In genomic region chr13:27203854-27204253, GRCh38 we compare ENCODE assay signal across 11 cellular contexts. TPM values are rescaled to one million over a fixed set of nuclear protein-coding genes. Genes with fewer than 3 reads are reported as not detected.
DNase-seq lines count a peak whose midpoint lies in the region; ATAC-seq and TF ChIP-seq lines count a peak whose summit lies in the region.
"Had no signal": no experiment of that assay in that cellular context is flagged by ENCODE, and none has a peak within 500 bp of the region (broad histone marks: within the 10 kb centered on the region; RNA-seq: fewer than 3 reads in every experiment).

No MANE protein-coding gene starts in this region.

- no peak for TF ChIP-seq POLR2A in body of pancreas (IDR thresholded peaks at IDR 0.05)

- no peaks in the 10 kb centered on the region for H3K4me1 ChIP-seq in body of pancreas
- no peaks in the 10 kb centered on the region for H3K4me1 ChIP-seq in effector memory CD4-positive, alpha-beta T cell (ENCODE audit: control insufficient read depth, insufficient read depth, low read length, poor library complexity, severe bottlenecking)

- H3K27me3 ChIP-seq in body of pancreas: no peaks in the 10 kb centered on the region
- no peaks in the 10 kb centered on the region for H3K27me3 ChIP-seq in effector memory CD4-positive, alpha-beta T cell (replicated peaks; ENCODE audit: control insufficient read depth, insufficient read depth, low read length, poor library complexity, severe bottlenecking)

- peak; percentile 37; the same call in 1 of the 2 replicates for TF ChIP-seq RAD21 in Ishikawa (IDR thresholded peaks at IDR 0.05; ENCODE audit: low read depth)

- H3K36me3 Mint-ChIP-seq in CD14-positive monocyte: no peaks in the 10 kb centered on the region
- H3K36me3 Mint-ChIP-seq in stimulated activated memory B cell treated with anti-CD40 and anti-IgM and Interleukin-4, amounts not matched to agents 10 μg/mL and 1 μg/mL and 100 μg/mL, for 72 hours: peaks cover 6% of the 10 kb centered on the region

- 60 to 67% methylated on average over 3 of the region's 3 CpGs for WGBS in body of pancreas, 2 donors

- intact Hi-C loops in CD14-positive monocyte (cut with micrococcal nuclease): no loop called here
- intact Hi-C loops in body of pancreas (cut with DNase I): no loop called here

- H3K4me3 ChIP-seq in body of pancreas: no peak overlapping the region
- H3K4me3 ChIP-seq in effector memory CD4-positive, alpha-beta T cell (ENCODE audit: insufficient read depth, low read depth, low read length, poor library complexity, severe bottlenecking): no peak overlapping the region

- H3K4me3 Mint-ChIP-seq in CD14-positive monocyte: no peak overlapping the region
- H3K4me3 Mint-ChIP-seq in stimulated activated memory B cell treated with anti-CD40 and anti-IgM and Interleukin-4, amounts not matched to agents 10 μg/mL and 1 μg/mL and 100 μg/mL, for 72 hours: no peak overlapping the region
- H3K4me3 Mint-ChIP-seq: activated CD4-positive, alpha-beta memory T cell treated with anti-CD3 and anti-CD28 coated beads for 36 hours; IgD-negative memory B cell had no signal

- TF ChIP-seq CTCF in CD14-positive monocyte (IDR thresholded peaks at IDR 0.05) (peak; percentile 30), body of pancreas (IDR thresholded peaks at IDR 0.05) (peak in 5 of 7 experiments; percentile 19 to 46 (median 33))

- no peaks in the 10 kb centered on the region for H3K9me3 ChIP-seq in body of pancreas
- no peaks in the 10 kb centered on the region for H3K9me3 ChIP-seq in effector memory CD4-positive, alpha-beta T cell (ENCODE audit: control insufficient read depth, low read length)

- H3K36me3 ChIP-seq in body of pancreas (replicated peaks in 1 of 2; ENCODE audit: insufficient read depth in 1 of 2, low read depth in 2 of 2): no peaks in the 10 kb centered on the region
- no peaks in the 10 kb centered on the region for H3K36me3 ChIP-seq in effector memory CD4-positive, alpha-beta T cell (ENCODE audit: control insufficient read depth, insufficient read depth, low read length)

- ATAC-seq in body of pancreas: no peak
- ATAC-seq in GM19035 (IDR thresholded peaks at IDR 0.05; ENCODE audit: unreplicated experiment): no peak
- ATAC-seq in HG03045 (IDR thresholded peaks at IDR 0.05; ENCODE audit: unreplicated experiment): no peak
- no peak for ATAC-seq in stimulated activated memory B cell treated with anti-CD40 and anti-IgM and Interleukin-4, amounts not matched to agents 10 μg/mL and 1 μg/mL and 100 μg/mL, for 72 hours

- no peak overlapping the region for H3K27ac Mint-ChIP-seq in CD14-positive monocyte
- H3K27ac Mint-ChIP-seq in stimulated activated memory B cell treated with anti-CD40 and anti-IgM and Interleukin-4, amounts not matched to agents 10 μg/mL and 1 μg/mL and 100 μg/mL, for 72 hours: no peak overlapping the region
- H3K27ac Mint-ChIP-seq: activated CD4-positive, alpha-beta memory T cell treated with anti-CD3 and anti-CD28 coated beads for 36 hours; IgD-negative memory B cell had no signal

- no peak for TF ChIP-seq EP300 in Ishikawa (IDR thresholded peaks at IDR 0.05; ENCODE audit: borderline replicate concordance)

- peaks cover 0 to 3% (median 1%) of the 10 kb centered on the region in 3 donors for H3K27me3 Mint-ChIP-seq in CD14-positive monocyte (ENCODE audit: low read depth in 3 of 3)
- no peaks in the 10 kb centered on the region for H3K27me3 Mint-ChIP-seq in stimulated activated memory B cell treated with anti-CD40 and anti-IgM and Interleukin-4, amounts not matched to agents 10 μg/mL and 1 μg/mL and 100 μg/mL, for 72 hours
- H3K27me3 Mint-ChIP-seq: activated CD4-positive, alpha-beta memory T cell treated with anti-CD3 and anti-CD28 coated beads for 36 hours; IgD-negative memory B cell had no signal

- no peaks in the 10 kb centered on the region for H3K4me1 Mint-ChIP-seq in CD14-positive monocyte
- no peaks in the 10 kb centered on the region for H3K4me1 Mint-ChIP-seq in stimulated activated memory B cell treated with anti-CD40 and anti-IgM and Interleukin-4, amounts not matched to agents 10 μg/mL and 1 μg/mL and 100 μg/mL, for 72 hours
- H3K4me1 Mint-ChIP-seq: IgD-negative memory B cell had no signal

- H3K27ac ChIP-seq in body of pancreas: no peak overlapping the region
- no peak overlapping the region for H3K27ac ChIP-seq in effector memory CD4-positive, alpha-beta T cell (ENCODE audit: insufficient read depth, low read length, poor library complexity, severe bottlenecking)

- peaks cover 0 to 1% (median 0%) of the 10 kb centered on the region in 7 donors for H3K9me3 Mint-ChIP-seq in CD14-positive monocyte
- no peaks in the 10 kb centered on the region for H3K9me3 Mint-ChIP-seq in stimulated activated memory B cell treated with anti-CD40 and anti-IgM and Interleukin-4, amounts not matched to agents 10 μg/mL and 1 μg/mL and 100 μg/mL, for 72 hours
- H3K9me3 Mint-ChIP-seq: IgD-negative memory B cell had no signal

- no peak for DNase-seq in CD14-positive monocyte (ENCODE audit: low spot score)
- DNase-seq in body of pancreas: peak in 3 of 4 donors; percentile 15 to 26 (median 20)
- DNase-seq in iris pigment epithelial cell (ENCODE audit: low read depth): peak; percentile 32
- DNase-seq in effector memory CD4-positive, alpha-beta T cell: no peak
- DNase-seq: activated CD4-positive, alpha-beta memory T cell treated with anti-CD3 and anti-CD28 coated beads for 36 hours; DMS79 treated with DMSO at 0.1 percent for 48 hours had no signal

TF ChIP-seq in Ishikawa, 13 proteins besides CTCF, POLR2A, EP300 and RAD21:
- TF ChIP-seq TCF12 (IDR thresholded peaks at IDR 0.05; ENCODE audit: low read depth) (no peak), EGR1 (IDR thresholded peaks at IDR 0.05) (no peak), NFIC (IDR thresholded peaks at IDR 0.05) (no peak), REST (IDR thresholded peaks at IDR 0.05; ENCODE audit: low read depth) (no peak), ZBTB7A (IDR thresholded peaks at IDR 0.05; ENCODE audit: low read depth) (no peak), CEBPB (IDR thresholded peaks at IDR 0.05) (no peak), USF1 (IDR thresholded peaks at IDR 0.05) (no peak)

RNA-seq across cellular contexts. Expression of gene USP12, which starts 32.2 kb away (rescaled TPM):
- polyA plus RNA-seq in CD14-positive monocyte: 10 to 100 TPM; 12.8 to 14.5 TPM
- total RNA-seq in body of pancreas: 10 to 100 TPM; 12.9 to 16.9 TPM

RNA-seq across cellular contexts. Expression of gene RPL21, which starts 47.5 kb away (rescaled TPM):
- 1,000 to 10,000 TPM; 1,417 to 1,781 TPM for polyA plus RNA-seq in CD14-positive monocyte
- total RNA-seq in body of pancreas: 100 to 1,000 TPM; 500 to 811 TPM

Comparison
In these comparisons a context has a peak if more than half of its experiments do, and no peak if none do; other contexts are left out.
1. DNase-seq: peak in body of pancreas (3 of 4) and iris pigment epithelial cell (single experiment); none in CD14-positive monocyte (single experiment) and effector memory CD4-positive, alpha-beta T cell (0 of 3).